ENCODE assay signal across 8 cellular contexts in the genomic region with DNA sequence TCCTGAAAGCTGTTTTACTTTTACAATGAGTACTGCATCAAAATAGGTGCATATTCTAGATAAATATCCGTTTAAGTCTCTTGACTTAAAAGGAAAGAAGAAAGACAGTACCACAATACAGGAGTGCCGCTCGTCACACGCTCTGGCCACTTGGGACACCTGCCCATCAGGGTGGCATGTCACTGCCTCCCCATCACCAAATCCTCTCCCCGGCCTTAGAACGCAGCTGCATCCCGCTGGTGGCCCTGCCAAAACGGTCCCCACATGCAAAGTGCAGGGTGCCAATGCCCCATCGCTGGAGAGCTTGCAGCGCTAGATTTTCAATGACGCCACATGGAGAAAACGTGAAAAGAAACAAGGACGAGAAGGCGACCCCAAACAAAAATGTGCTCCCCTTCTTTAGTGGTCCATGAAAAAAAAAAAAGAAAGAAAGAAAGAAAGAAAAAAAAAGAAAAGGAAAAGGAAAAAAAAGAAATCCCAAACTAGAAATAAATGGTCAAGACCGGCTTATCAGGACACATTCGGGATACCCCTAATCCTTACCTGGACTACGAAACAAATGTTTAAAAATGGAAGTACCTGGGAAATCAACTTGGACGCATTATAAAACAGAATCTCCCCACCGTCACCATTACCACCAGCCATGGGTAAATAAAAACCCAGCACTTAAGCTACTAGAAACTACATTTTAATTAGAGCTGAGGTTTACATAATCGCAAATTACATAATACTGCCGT. TPM values are rescaled to one million over a fixed set of nuclear protein-coding genes. Genes with fewer than 3 reads are reported as not detected.
DNase-seq lines count a peak whose midpoint lies in the region; ATAC-seq and TF ChIP-seq lines count a peak whose summit lies in the region.

No MANE protein-coding gene starts in this region.

- no peaks in the 10 kb centered on the region for H3K27me3 ChIP-seq in GM06990 (replicated peaks; ENCODE audit: control insufficient read depth, insufficient read depth, low read length)
- H3K27me3 ChIP-seq in fibroblast of lung (ENCODE audit: control insufficient read depth, insufficient read depth, low read length): no peaks in the 10 kb centered on the region

- H3K9me3 ChIP-seq in fibroblast of lung (ENCODE audit: control insufficient read depth, insufficient read depth, low read depth, low read length): no peaks in the 10 kb centered on the region

- H3K4me1 Mint-ChIP-seq in type B pancreatic cell (ENCODE audit: unreplicated experiment): peaks cover 14% of the 10 kb centered on the region

- H3K4me3 Mint-ChIP-seq in type B pancreatic cell: peak overlapping the region; percentile 90

- H2AFZ ChIP-seq in fibroblast of lung (ENCODE audit: low read length): no peak overlapping the region

- H3K27ac Mint-ChIP-seq in type B pancreatic cell: peak overlapping the region; percentile 45

- H3K9me3 Mint-ChIP-seq in type B pancreatic cell: no peaks in the 10 kb centered on the region

- ATAC-seq in HG03108 (IDR thresholded peaks at IDR 0.05; ENCODE audit: unreplicated experiment): no peak

- H3K4me2 ChIP-seq in fibroblast of lung (ENCODE audit: extremely low read depth, insufficient read depth, low read length): peak overlapping the region; percentile 82

- no peak for TF ChIP-seq CTCF in GM06990 (IDR thresholded peaks at IDR 0.05; ENCODE audit: insufficient read depth, low read length, poor library complexity, severe bottlenecking)
- no peak for TF ChIP-seq CTCF in fibroblast of lung (conservative IDR thresholded peaks at IDR 0.05 in 1 of 2, IDR thresholded peaks at IDR 0.05 in 1 of 2; ENCODE audit: low read depth in 1 of 2, low read length in 2 of 2)
- no peak for TF ChIP-seq CTCF in type B pancreatic cell (conservative IDR thresholded peaks at IDR 0.05)

- H3K27me3 Mint-ChIP-seq in type B pancreatic cell: peaks cover 27% of the 10 kb centered on the region

- H3K4me3 ChIP-seq in GM06990 (replicated peaks; ENCODE audit: low read depth, low read length) (peak overlapping the region; percentile 78), fibroblast of lung (replicated peaks in 1 of 4; ENCODE audit: control extremely low read depth in 1 of 4, insufficient read depth in 1 of 4, low read depth in 3 of 4, low read length in 4 of 4) (peak overlapping the region; percentile 31 to 80 (median 60))

- H3K36me3 ChIP-seq in GM06990 (ENCODE audit: control insufficient read depth, insufficient read depth, low read length) (no peaks in the 10 kb centered on the region), fibroblast of lung (ENCODE audit: control insufficient read depth, insufficient read depth, low read length) (no peaks in the 10 kb centered on the region)

- H3K79me2 ChIP-seq in fibroblast of lung (ENCODE audit: control insufficient read depth, insufficient read depth, low read length): no peaks in the 10 kb centered on the region

- H3K36me3 Mint-ChIP-seq in type B pancreatic cell: peaks cover 3% of the 10 kb centered on the region

- DNase-seq in GM06990 (ENCODE audit: extremely low read depth, insufficient read length) (peak; percentile 30), NCI-H146 (lab: John Stamatoyannopoulos, UW) (peak; percentile 59), activated T-cell treated with anti-CD3 and anti-CD28 coated beads for 4 hours (peak; percentile 64), fibroblast of lung (ENCODE audit: low read depth in 2 of 2) (no peak), occipital lobe (lab: John Stamatoyannopoulos, UW) (peak; percentile 40), type B pancreatic cell (ENCODE audit: extremely low spot score, unreplicated experiment) (no peak), HK-2 (ENCODE audit: unreplicated experiment) (no peak)

- no peak overlapping the region for H3K9ac ChIP-seq in fibroblast of lung (ENCODE audit: insufficient read depth, low read length)

- no peaks in the 10 kb centered on the region for H4K20me1 ChIP-seq in fibroblast of lung (ENCODE audit: control insufficient read depth, extremely low read depth, insufficient read depth, low read length)

- no peak overlapping the region for H3K27ac ChIP-seq in fibroblast of lung (ENCODE audit: insufficient read depth, low read length)

- no peaks in the 10 kb centered on the region for H3K4me1 ChIP-seq in fibroblast of lung (ENCODE audit: control insufficient read depth, extremely low read depth, insufficient read depth, low read length)

RNA-seq across cellular contexts. Expression of a gene that starts 1.1 kb away (rescaled TPM):
- total RNA-seq in fibroblast of lung (5.4 and 5.8 TPM in 2 replicates), occipital lobe (174 TPM), type B pancreatic cell (ENCODE audit: low replicate concordance) (37.3 and 41.1 TPM in 2 replicates)
- polyA plus RNA-seq in fibroblast of lung: 10.9 and 14.8 TPM in 2 replicates
- polyA plus RNA-seq in fibroblast of lung (2012): 15.1 and 28.2 TPM in 2 replicates
- polyA minus RNA-seq in fibroblast of lung (ENCODE audit: low replicate concordance): 36.5 and 39.2 TPM in 2 replicates

Comparison
In these comparisons a context has a peak if more than half of its experiments do, and no peak if none do; other contexts are left out.
1. DNase-seq: peak in GM06990 (single experiment), NCI-H146 (single experiment), activated T-cell treated with anti-CD3 and anti-CD28 coated beads for 4 hours (single experiment) and occipital lobe (single experiment); none in fibroblast of lung (0 of 2), type B pancreatic cell (single experiment) and HK-2 (single experiment).